In genomic region chr9:81427870-81428269, GRCh38 we compare ENCODE assay signal across 1 cellular context.
TF ChIP-seq lines count a peak whose summit lies in the region.

No MANE protein-coding gene starts in this region.

TF ChIP-seq in GM23338, 12 proteins besides CTCF, POLR2A, EP300 and RAD21 (continued from another document):
- TF ChIP-seq ZNF462 (CRISPR knock-in tag; IDR thresholded peaks at IDR 0.05) (no peak), CREB1 (CRISPR knock-in tag; IDR thresholded peaks at IDR 0.05; ENCODE audit: low read depth) (no peak), STAT1 (IDR thresholded peaks at IDR 0.05; ENCODE audit: unreplicated experiment) (no peak), EZH2 (IDR thresholded peaks at IDR 0.05; ENCODE audit: low read depth, unreplicated experiment) (no peak), ETS1 (IDR thresholded peaks at IDR 0.05) (no peak)
